Comparison of ENCODE assay signal across 8 cellular contexts in genomic region chr4:128288689-128289106, GRCh38. TPM values are rescaled to one million over a fixed set of nuclear protein-coding genes. Genes with fewer than 3 reads are reported as not detected.
A peak's percentile ranks its signal among the peaks of the same experiment; 100 is the strongest.
DNase-seq lines count a peak whose midpoint lies in the region; ATAC-seq and TF ChIP-seq lines count a peak whose summit lies in the region.

No MANE protein-coding gene starts in this region.

- H3K36me3 ChIP-seq in BJ (ENCODE audit: control insufficient read depth, insufficient read depth, low read length) (no peaks in the 10 kb centered on the region), PC-3 (ENCODE audit: low read depth, low read length) (no peaks in the 10 kb centered on the region), liver (ENCODE audit: control insufficient read depth in 4 of 4, insufficient read depth in 3 of 4, low read depth in 1 of 4, low read length in 3 of 4) (no peaks in the 10 kb centered on the region), thyroid gland (no peaks in the 10 kb centered on the region)

- H3K4me3 ChIP-seq in BJ (ENCODE audit: low read depth, low read length), result peak overlapping the region; percentile 93
- peak overlapping the region; percentile 89 for H3K4me3 ChIP-seq in PC-3 (ENCODE audit: low read length)
- H3K4me3 ChIP-seq in liver (ENCODE audit: low read depth in 1 of 3, low read length in 3 of 3), result peak overlapping the region; percentile 75 to 97 (median 83)
- H3K4me3 ChIP-seq in thyroid gland (replicated peaks in 1 of 3), result peak overlapping the region; percentile 27 to 83 (median 78)

- CTCF ChIA-PET in BJ (lab: Yijun Ruan, JAX), result interaction anchor here (0.6 to 1.4 kb wide), 2 partner anchors 34 to 91 kb away, joined by 3 read pairs; no protein-coding TSS in a partner anchor
- CTCF ChIA-PET in PC-3 (lab: Charles Lee), result no interaction called here
- CTCF ChIA-PET in MCF 10A (lab: Yijun Ruan, JAX), result interaction anchor here (0.5 to 2.9 kb wide), 11 partner anchors 30 to 804 kb away, joined by 3 to 12 read pairs (median 4); no protein-coding TSS in a partner anchor

- TF ChIP-seq CTCF in BJ (IDR thresholded peaks at IDR 0.05; ENCODE audit: insufficient read depth, low read depth, low read length) (no peak), PC-3 (conservative IDR thresholded peaks at IDR 0.05; ENCODE audit: low read depth, low read length) (no peak), MCF 10A (IDR thresholded peaks at IDR 0.05; ENCODE audit: unreplicated experiment) (no peak), liver (IDR thresholded peaks at IDR 0.05; ENCODE audit: low read depth, low read length, missing input control) (no peak), thyroid gland (IDR thresholded peaks at IDR 0.05) (no peak)

- no peaks in the 10 kb centered on the region for H3K27me3 ChIP-seq in BJ (ENCODE audit: control insufficient read depth, insufficient read depth, low read length)
- no peaks in the 10 kb centered on the region for H3K27me3 ChIP-seq in PC-3 (ENCODE audit: low read length)
- H3K27me3 ChIP-seq in liver (ENCODE audit: control insufficient read depth in 4 of 4, insufficient read depth in 4 of 4, low read length in 3 of 4), result no peaks in the 10 kb centered on the region
- no peaks in the 10 kb centered on the region for H3K27me3 ChIP-seq in thyroid gland

- H3K9me3 Mint-ChIP-seq in MCF 10A (ENCODE audit: unreplicated experiment), result peaks cover 7% of the 10 kb centered on the region

- peak overlapping the region; percentile 57 for H3K27ac ChIP-seq in PC-3 (ENCODE audit: low read length)
- H3K27ac ChIP-seq in liver (ENCODE audit: low read depth in 1 of 2, low read length in 2 of 2), result peak overlapping the region; percentile 91 to 96
- peak overlapping the region; percentile 81 to 94 (median 89) for H3K27ac ChIP-seq in thyroid gland

- H3K79me2 ChIP-seq in PC-3 (ENCODE audit: low read length), result peaks cover 47% of the 10 kb centered on the region

- peak overlapping the region; percentile 77 for H3K4me3 Mint-ChIP-seq in MCF 10A (ENCODE audit: unreplicated experiment)

- H3K4me1 ChIP-seq in PC-3 (ENCODE audit: insufficient read depth, low read length) (peaks cover 24% of the 10 kb centered on the region), liver (ENCODE audit: control insufficient read depth in 4 of 4, insufficient read depth in 4 of 4, low read length in 3 of 4) (peaks cover 6 to 49% (median 19%) of the 10 kb centered on the region in 4 donors), thyroid gland (peaks cover 8 to 24% of the 10 kb centered on the region in 2 donors)

- H3F3A ChIP-seq in PC-3 (ENCODE audit: low read length, unreplicated experiment), result no peaks in the 10 kb centered on the region

- POLR2A ChIA-PET in BJ (lab: Charles Lee), result interaction anchor here (0.5 to 1.7 kb wide), 3 partner anchors 32 to 45 kb away, joined by 3 read pairs; no protein-coding TSS in a partner anchor
- POLR2A ChIA-PET in PC-3 (lab: Charles Lee; ENCODE audit: unreplicated experiment), result no interaction called here
- POLR2A ChIA-PET in MCF 10A (lab: Yijun Ruan, JAX), result interaction anchor here (0.6 to 6.0 kb wide), 31 partner anchors 8 to 523 kb away, joined by 3 to 115 read pairs (median 4); partner anchors contain the start of gene LARP1B

- ATAC-seq in PC-3 (no peak), HG03460 (IDR thresholded peaks at IDR 0.05; ENCODE audit: unreplicated experiment) (no peak)

- no peaks in the 10 kb centered on the region for H3K9me2 ChIP-seq in PC-3 (replicated peaks; ENCODE audit: low read length)

- peak overlapping the region; percentile 83 for H3K27ac Mint-ChIP-seq in MCF 10A (ENCODE audit: low read depth, unreplicated experiment)

- peak overlapping the region; percentile 86 for H2AFZ ChIP-seq in PC-3 (ENCODE audit: low read length)

- H3K36me3 Mint-ChIP-seq in MCF 10A (ENCODE audit: insufficient read depth, unreplicated experiment), result peaks cover 5% of the 10 kb centered on the region

- H3K4me2 ChIP-seq in PC-3 (ENCODE audit: low read length), result peak overlapping the region; percentile 89

- WGBS in liver, result 3% methylated on average over 13 of the region's 13 CpGs
- WGBS in thyroid gland, 2 donors, result 7 to 8% methylated on average over 13 of the region's 13 CpGs

- H3K4me1 Mint-ChIP-seq in MCF 10A (ENCODE audit: insufficient read depth, unreplicated experiment), result peaks cover 24% of the 10 kb centered on the region

- H3K27me3 Mint-ChIP-seq in MCF 10A (ENCODE audit: insufficient read depth, unreplicated experiment), result no peaks in the 10 kb centered on the region

- H3K9ac ChIP-seq in PC-3 (ENCODE audit: low read length) (peak overlapping the region; percentile 73), liver (ENCODE audit: low read depth in 1 of 2, low read length in 2 of 2) (peak overlapping the region; percentile 83 to 87)

- BruUV-seq in PC-3 (replicated peaks; lab: Mats Ljungman, UMichigan), result no TSS peak
- BruUV-seq in MCF 10A (replicated peaks; lab: Mats Ljungman, UMichigan), result no TSS peak

- intact Hi-C loops in PC-3 (cut with micrococcal nuclease) (loop anchor here (1.0 to 10.0 kb wide), 6 partner anchors 50 to 224 kb away; partner anchors contain the start of gene LARP1B), MCF 10A (cut with micrococcal nuclease) (loop anchor here (2.0 to 10.0 kb wide), 6 partner anchors 66 to 264 kb away; partner anchors contain the start of gene LARP1B), thyroid gland (cut with DNase I) (no loop called here)

- no peak for TF ChIP-seq RAD21 in liver (IDR thresholded peaks at IDR 0.05)

- H4K20me1 ChIP-seq in PC-3 (ENCODE audit: low read length), result no peaks in the 10 kb centered on the region

- DNase-seq in BJ (ENCODE audit: low read depth), result no peak
- DNase-seq in H4 (ENCODE audit: low spot score), result peak; percentile 13
- peak; percentile 26 for DNase-seq in PC-3
- DNase-seq in MCF 10A (ENCODE audit: unreplicated experiment), result peak; percentile 54
- DNase-seq in thyroid gland, result peak in 1 of 2 donors; percentile 12
- no peak for DNase-seq in DMS114 treated with DMSO at 0.1 percent for 48 hours (lab: John Stamatoyannopoulos, UW; ENCODE audit: unreplicated experiment)

- no peak for TF ChIP-seq POLR2A in thyroid gland (IDR thresholded peaks at IDR 0.05)

- H3K9me3 ChIP-seq in PC-3 (ENCODE audit: low read length), result no peaks in the 10 kb centered on the region
- no peaks in the 10 kb centered on the region for H3K9me3 ChIP-seq in liver (ENCODE audit: control insufficient read depth in 4 of 4, low read length in 3 of 4)
- no peaks in the 10 kb centered on the region for H3K9me3 ChIP-seq in thyroid gland

TF ChIP-seq in liver, 16 proteins besides CTCF, POLR2A, EP300 and RAD21:
- TF ChIP-seq REST (IDR thresholded peaks at IDR 0.05), result no peak
- TF ChIP-seq EGR1 (IDR thresholded peaks at IDR 0.05; ENCODE audit: low read depth in 2 of 2), result no peak
- TF ChIP-seq SP1 (IDR thresholded peaks at IDR 0.05), result no peak

RNA-seq across cellular contexts. Expression of gene PGRMC2, which starts 1.1 kb away (rescaled TPM):
- polyA plus RNA-seq in BJ (2011; rRNA removed) (15.9 and 24.8 TPM in 2 replicates), liver (10 to 100 TPM; 28.9 to 32.8 TPM)
- 4.3 and 8.8 TPM in 2 replicates for polyA minus RNA-seq in BJ (2011; rRNA and poly(A)+ RNA removed)
- total RNA-seq in H4 (2014; rRNA removed; shearing (Covaris generic)), result 20.6 and 32.5 TPM in 2 replicates
- total RNA-seq in PC-3 (2014; rRNA removed) (11.4 and 16.8 TPM in 2 replicates), MCF 10A (2022) (54.3 and 68.5 TPM in 2 replicates), liver (10 to 100 TPM; 31.5 to 44.3 TPM), thyroid gland (10 to 100 TPM; 46.5 to 68.9 (median 50.2) TPM)

Comparison
In these comparisons a context has a peak if more than half of its experiments do, and no peak if none do; other contexts are left out.
1. DNase-seq: peak in H4 (single experiment), PC-3 (single experiment) and MCF 10A (single experiment); none in BJ (single experiment) and DMS114 treated with DMSO at 0.1 percent for 48 hours (single experiment).
2. Peak in every context shown above with its lines, with median percentiles within 50 percentile points of each other: H3K4me3 ChIP-seq and H3K27ac ChIP-seq.